ENCODE assay signal across 10 cellular contexts in the genomic region with DNA sequence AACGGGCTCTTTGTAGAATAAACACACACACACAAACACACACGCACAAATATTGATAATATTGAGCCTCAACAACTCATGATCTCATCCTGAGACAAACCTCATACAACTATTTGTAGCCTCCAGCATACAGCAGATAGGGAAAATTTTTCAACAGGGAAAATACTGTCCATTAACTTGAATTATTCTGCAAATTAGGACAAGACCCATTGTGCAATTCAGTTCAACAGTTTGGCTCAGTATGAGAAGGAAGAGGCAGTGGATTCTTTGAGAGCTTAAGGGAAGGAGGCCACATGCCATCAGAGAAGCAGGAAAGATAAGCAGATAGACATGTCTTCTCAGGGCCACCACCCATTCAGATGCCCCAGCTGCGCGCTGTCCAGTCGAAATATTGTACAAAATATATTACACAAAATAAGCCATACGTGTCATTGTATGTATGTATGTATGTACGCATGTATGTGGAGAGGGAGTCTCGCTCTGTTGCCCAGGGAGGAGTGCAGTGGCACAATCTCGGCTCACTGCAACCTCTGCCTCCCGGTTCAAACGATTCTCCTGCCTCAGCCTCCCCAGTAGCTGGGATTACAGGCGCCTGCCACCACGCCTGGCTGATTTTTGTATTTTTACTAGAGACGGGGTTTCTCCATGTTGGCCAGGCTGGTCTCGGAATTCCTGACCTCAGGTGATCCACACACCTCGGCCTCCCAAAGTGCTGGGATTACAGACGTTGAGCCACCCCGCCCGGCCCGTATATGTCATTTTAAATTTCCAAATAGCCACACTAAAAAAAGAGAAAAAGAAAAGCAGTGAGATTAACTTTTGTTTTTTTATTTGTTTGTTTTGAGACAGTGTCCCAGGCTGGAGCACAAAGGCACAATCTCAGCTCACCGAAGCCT. TPM values are rescaled to one million over a fixed set of nuclear protein-coding genes. Genes with fewer than 3 reads are reported as not detected.
DNase-seq lines count a peak whose midpoint lies in the region; ATAC-seq, FAIRE-seq and TF ChIP-seq lines count a peak whose summit lies in the region.
"Had no signal": no experiment of that assay in that cellular context is flagged by ENCODE, and none has a peak within 500 bp of the region (broad histone marks: within the 10 kb centered on the region; RNA-seq: fewer than 3 reads in every experiment).

No MANE protein-coding gene starts in this region.

- peaks cover 50% of the 10 kb centered on the region for H4K20me1 ChIP-seq in HepG2 (ENCODE audit: insufficient read depth, low read length)

- TF ChIP-seq CTCF in HepG2 (CRISPR knock-in tag; IDR thresholded peaks at IDR 0.05) (no peak), tibial nerve (IDR thresholded peaks at IDR 0.05) (no peak)

- peaks cover 83% of the 10 kb centered on the region for H3K4me1 Mint-ChIP-seq in activated naive CD4-positive, alpha-beta T cell treated with anti-CD3 and anti-CD28 coated beads, Interleukin-2, amount 50 U/mL, for 24 hours
- peaks cover 77% of the 10 kb centered on the region for H3K4me1 Mint-ChIP-seq in activated naive CD8-positive, alpha-beta T cell treated with anti-CD3 and anti-CD28 coated beads for 36 hours

- TF ChIP-seq POLR2A in HepG2 (IDR thresholded peaks at IDR 0.05; ENCODE audit: insufficient read depth in 1 of 2, low read depth in 2 of 2, low read length in 2 of 2) (no peak), tibial nerve (IDR thresholded peaks at IDR 0.05) (no peak)

- no TSS peak for BruUV-seq in HepG2 (replicated peaks; lab: Mats Ljungman, UMichigan)

- H2AFZ ChIP-seq in HepG2 (ENCODE audit: low read length) = no peak overlapping the region

- H3K27me3 Mint-ChIP-seq in activated naive CD4-positive, alpha-beta T cell treated with anti-CD3 and anti-CD28 coated beads, Interleukin-2, amount 50 U/mL, for 24 hours = no peaks in the 10 kb centered on the region
- H3K27me3 Mint-ChIP-seq in activated naive CD8-positive, alpha-beta T cell treated with anti-CD3 and anti-CD28 coated beads for 36 hours = no peaks in the 10 kb centered on the region

- no peak for TF ChIP-seq RAD21 in HepG2 (CRISPR knock-in tag; IDR thresholded peaks at IDR 0.05)

- DNase-seq in activated naive CD4-positive, alpha-beta T cell treated with anti-CD3 and anti-CD28 coated beads, Interleukin-2, amount 50 U/mL, for 16 hours = no peak
- no peak for DNase-seq in activated naive CD8-positive, alpha-beta T cell treated with anti-CD3 and anti-CD28 coated beads for 36 hours
- DNase-seq in HepG2 (ENCODE audit: low spot score) = no peak
- peak in 1 of 2 donors; percentile 35 for DNase-seq in tibial nerve (ENCODE audit: low spot score in 2 of 2)
- DNase-seq: NCI-H1092 treated with DMSO at 0.1 percent for 48 hours; stimulated activated CD8-positive, alpha-beta memory T cell treated with anti-CD3 and anti-CD28 coated beads, Interleukin-4, amount 100 ng/mL, for 48 hours had no signal

- in situ Hi-C loops in HepG2 (cut with HindIII; ENCODE audit: extremely low pct_ligation_motif_present, low pct_unique_long_range_greater_than_20kb) = no loop called here

- H3K4me2 ChIP-seq in HepG2 (ENCODE audit: low read depth, low read length) = peak overlapping the region; percentile 94

- H3K27ac Mint-ChIP-seq in activated naive CD4-positive, alpha-beta T cell treated with anti-CD3 and anti-CD28 coated beads, Interleukin-2, amount 50 U/mL, for 24 hours = peak overlapping the region; percentile 93
- peak overlapping the region; percentile 91 for H3K27ac Mint-ChIP-seq in activated naive CD8-positive, alpha-beta T cell treated with anti-CD3 and anti-CD28 coated beads for 36 hours

- H3K27me3 ChIP-seq in HepG2 (ENCODE audit: control insufficient read depth in 1 of 2, insufficient read depth in 2 of 2, low read length in 2 of 2) = no peaks in the 10 kb centered on the region; a peak in 1 of 5 replicates
- no peaks in the 10 kb centered on the region for H3K27me3 ChIP-seq in tibial nerve

- H3K9ac ChIP-seq in HepG2 (ENCODE audit: insufficient read depth, low read depth, low read length) = peak overlapping the region; percentile 94

- H3K27ac ChIP-seq in HepG2 (ENCODE audit: extremely low read length, insufficient read depth, low read length) (peak overlapping the region; percentile 85), tibial nerve (peak overlapping the region; percentile 25 to 100 (median 98))

- CTCF ChIA-PET in HepG2 (lab: Yijun Ruan, JAX; ENCODE audit: low intra/inter-chr PET ratio, low total read pairs) = no interaction called here

- intact Hi-C loops in HepG2 (cut with micrococcal nuclease; ENCODE audit: unreplicated experiment) = loop anchor here (1.0 to 10.0 kb wide), 3 partner anchors 9 to 210 kb away; a partner anchor contains a TSS

- H3K9me3 ChIP-seq in HepG2 (ENCODE audit: low read length) (no peaks in the 10 kb centered on the region), tibial nerve (no peaks in the 10 kb centered on the region)

- peaks cover 88% of the 10 kb centered on the region for H3K79me2 ChIP-seq in HepG2 (ENCODE audit: insufficient read depth, low read length)

- H3K9me3 Mint-ChIP-seq in activated naive CD4-positive, alpha-beta T cell treated with anti-CD3 and anti-CD28 coated beads, Interleukin-2, amount 50 U/mL, for 24 hours = no peaks in the 10 kb centered on the region
- H3K9me3 Mint-ChIP-seq in activated naive CD8-positive, alpha-beta T cell treated with anti-CD3 and anti-CD28 coated beads for 36 hours = no peaks in the 10 kb centered on the region

- peaks cover 11% of the 10 kb centered on the region for H3K36me3 Mint-ChIP-seq in activated naive CD4-positive, alpha-beta T cell treated with anti-CD3 and anti-CD28 coated beads, Interleukin-2, amount 50 U/mL, for 24 hours
- peaks cover 39% of the 10 kb centered on the region for H3K36me3 Mint-ChIP-seq in activated naive CD8-positive, alpha-beta T cell treated with anti-CD3 and anti-CD28 coated beads for 36 hours

- FAIRE-seq in HepG2 (lab: Jason Lieb, UNC) = no peak

- peak overlapping the region; percentile 83 for H3K4me3 Mint-ChIP-seq in activated naive CD4-positive, alpha-beta T cell treated with anti-CD3 and anti-CD28 coated beads, Interleukin-2, amount 50 U/mL, for 24 hours
- peak overlapping the region; percentile 85 for H3K4me3 Mint-ChIP-seq in activated naive CD8-positive, alpha-beta T cell treated with anti-CD3 and anti-CD28 coated beads for 36 hours

- no peak for TF ChIP-seq EP300 in HepG2 (IDR thresholded peaks at IDR 0.05; ENCODE audit: low read depth in 2 of 2, low read length in 2 of 2)
- TF ChIP-seq EP300 in HepG2 (CRISPR knock-in tag; IDR thresholded peaks at IDR 0.05; ENCODE audit: borderline replicate concordance) = no peak
- TF ChIP-seq EP300 in tibial nerve (IDR thresholded peaks at IDR 0.05) = no peak

- ATAC-seq in HepG2 (no peak), HG03571 (IDR thresholded peaks at IDR 0.05; ENCODE audit: unreplicated experiment) (no peak), GM21717 (IDR thresholded peaks at IDR 0.05; ENCODE audit: unreplicated experiment) (no peak), HG03039 (IDR thresholded peaks at IDR 0.05; ENCODE audit: unreplicated experiment) (no peak)

- POLR2A ChIA-PET in HepG2 (lab: Yijun Ruan, JAX) = interaction anchor here (1.7 to 5.9 kb wide), 3 partner anchors 9 to 53 kb away, joined by 7 to 207 read pairs (median 121); a partner anchor contains a TSS

- peaks cover 78% of the 10 kb centered on the region for H3K4me1 ChIP-seq in HepG2 (ENCODE audit: insufficient read depth, low read length)
- peaks cover 3 to 85% (median 44%) of the 10 kb centered on the region in 4 donors for H3K4me1 ChIP-seq in tibial nerve

- 88% methylated on average over 21 of the region's 21 CpGs for WGBS in HepG2 (ENCODE audit: low lambda C conversion rate)
- 77 to 81% methylated on average over 21 of the region's 21 CpGs for WGBS in tibial nerve, 2 donors

- H3K36me3 ChIP-seq in HepG2 (replicated peaks in 1 of 2; ENCODE audit: control insufficient read depth in 1 of 2, insufficient read depth in 2 of 2, low read length in 2 of 2) (peaks cover 0 to 8% of the 10 kb centered on the region in 2 experiments; a peak in 2 of 5 replicates), tibial nerve (peaks cover 0 to 11% (median 0%) of the 10 kb centered on the region in 3 donors)

- H3K4me3 ChIP-seq in HepG2 (replicated peaks in 1 of 3; ENCODE audit: insufficient read depth in 1 of 3, low read depth in 2 of 3, low read length in 3 of 3) = peak overlapping the region; percentile 79 to 100 (median 91)
- H3K4me3 ChIP-seq in tibial nerve = peak overlapping the region in 3 of 4 donors; percentile 88 to 99 (median 91)

RNA-seq across cellular contexts. Expression of a gene that starts 1.8 kb away (rescaled TPM):
- 10 to 100 TPM; 54.1 to 57.9 TPM for total RNA-seq in activated naive CD8-positive, alpha-beta T cell treated with anti-CD3 and anti-CD28 coated beads for 36 hours
- 29.2 and 51.5 TPM in 2 replicates for total RNA-seq in HepG2 (2016; rRNA removed; fragmentation: Illumina TruSeq; extraction: Trizol)
- total RNA-seq in HepG2 (2016; cell fraction: cytosol; rRNA removed; fragmentation: Illumina TruSeq; extraction: Trizol; ENCODE audit: low read depth) = 36.4 and 39.0 TPM in 2 replicates
- total RNA-seq in HepG2 (2016; cell fraction: insoluble cytoplasmic fraction; rRNA removed; fragmentation: Illumina TruSeq; extraction: Trizol) = 27.9 and 45.5 TPM in 2 replicates
- total RNA-seq in HepG2 (2016; cell fraction: membrane; rRNA removed; fragmentation: Illumina TruSeq; extraction: Trizol) = 21.9 and 22.1 TPM in 2 replicates
- 62.9 and 69.9 TPM in 2 replicates for total RNA-seq in HepG2 (2016; cell fraction: nucleus; rRNA removed; fragmentation: Illumina TruSeq; extraction: Trizol)
- 28.4 and 36.8 TPM in 2 replicates for polyA plus RNA-seq in HepG2 (2011; rRNA removed)
- 17.3 and 26.0 TPM in 2 replicates for polyA plus RNA-seq in HepG2 (2011; cell fraction: cytosol; rRNA removed)
- 65.4 and 82.1 TPM in 2 replicates for polyA plus RNA-seq in HepG2 (2011; cell fraction: nucleus; rRNA removed)
- polyA plus RNA-seq in HepG2 (2012) = 38.8 and 45.6 TPM in 2 replicates
- 7.0 and 7.9 TPM in 2 replicates for polyA plus RNA-seq in HepG2 (2016; cell fraction: cytosol; fragmentation: Illumina TruSeq; extraction: Trizol; ENCODE audit: low read depth)
- 53.0 and 59.0 TPM in 2 replicates for polyA plus RNA-seq in HepG2 (2016; cell fraction: insoluble cytoplasmic fraction; fragmentation: Illumina TruSeq; extraction: Trizol; ENCODE audit: low read depth)
- 12.7 and 13.1 TPM in 2 replicates for polyA plus RNA-seq in HepG2 (2016; cell fraction: membrane; fragmentation: Illumina TruSeq; extraction: Trizol; ENCODE audit: low read depth)
- 118 and 123 TPM in 2 replicates for polyA plus RNA-seq in HepG2 (2016; cell fraction: nucleus; fragmentation: Illumina TruSeq; extraction: Trizol; ENCODE audit: insufficient read depth, low read depth)
- polyA minus RNA-seq in HepG2 (2011; rRNA and poly(A)+ RNA removed; ENCODE audit: low replicate concordance) = 15.6 and 21.1 TPM in 2 replicates
- polyA minus RNA-seq in HepG2 (2011; cell fraction: cytosol; rRNA and poly(A)+ RNA removed) = 19.2 and 27.3 TPM in 2 replicates
- 93.7 and 101 TPM in 2 replicates for polyA minus RNA-seq in HepG2 (2011; cell fraction: nucleus; rRNA and poly(A)+ RNA removed)
- total RNA-seq in tibial nerve = 10 to 100 TPM; 59.2 to 86.7 (median 76.2) TPM

RNA-seq across cellular contexts. Expression of a gene that starts 52.6 kb away (rescaled TPM):
- 10 to 100 TPM; 24.5 to 27.3 TPM for total RNA-seq in activated naive CD8-positive, alpha-beta T cell treated with anti-CD3 and anti-CD28 coated beads for 36 hours
- total RNA-seq in HepG2 (2016; rRNA removed; fragmentation: Illumina TruSeq; extraction: Trizol) (46.4 and 74.9 TPM in 2 replicates), tibial nerve (10 to 100 TPM; 45.7 to 67.2 (median 51.4) TPM)
- 35.1 and 37.4 TPM in 2 replicates for total RNA-seq in HepG2 (2016; cell fraction: cytosol; rRNA removed; fragmentation: Illumina TruSeq; extraction: Trizol; ENCODE audit: low read depth)
- total RNA-seq in HepG2 (2016; cell fraction: insoluble cytoplasmic fraction; rRNA removed; fragmentation: Illumina TruSeq; extraction: Trizol) = 41.1 and 74.2 TPM in 2 replicates
- total RNA-seq in HepG2 (2016; cell fraction: membrane; rRNA removed; fragmentation: Illumina TruSeq; extraction: Trizol) = 66.4 and 69.7 TPM in 2 replicates
- total RNA-seq in HepG2 (2016; cell fraction: nucleus; rRNA removed; fragmentation: Illumina TruSeq; extraction: Trizol) = 67.8 and 74.4 TPM in 2 replicates
- 123 and 124 TPM in 2 replicates for polyA plus RNA-seq in HepG2 (2011; rRNA removed)
- 124 and 127 TPM in 2 replicates for polyA plus RNA-seq in HepG2 (2011; cell fraction: cytosol; rRNA removed)
- 90.0 and 92.7 TPM in 2 replicates for polyA plus RNA-seq in HepG2 (2011; cell fraction: nucleus; rRNA removed)
- 52.3 and 58.7 TPM in 2 replicates for polyA plus RNA-seq in HepG2 (2012)
- 27.8 and 29.0 TPM in 2 replicates for polyA plus RNA-seq in HepG2 (2016; cell fraction: cytosol; fragmentation: Illumina TruSeq; extraction: Trizol; ENCODE audit: low read depth)
- 50.3 and 56.6 TPM in 2 replicates for polyA plus RNA-seq in HepG2 (2016; cell fraction: insoluble cytoplasmic fraction; fragmentation: Illumina TruSeq; extraction: Trizol; ENCODE audit: low read depth)
- 51.9 and 62.9 TPM in 2 replicates for polyA plus RNA-seq in HepG2 (2016; cell fraction: membrane; fragmentation: Illumina TruSeq; extraction: Trizol; ENCODE audit: low read depth)
- 110 TPM in 2 replicates for polyA plus RNA-seq in HepG2 (2016; cell fraction: nucleus; fragmentation: Illumina TruSeq; extraction: Trizol; ENCODE audit: insufficient read depth, low read depth)
- 53.2 and 119 TPM in 2 replicates for polyA minus RNA-seq in HepG2 (2011; rRNA and poly(A)+ RNA removed; ENCODE audit: low replicate concordance)
- polyA minus RNA-seq in HepG2 (2011; cell fraction: cytosol; rRNA and poly(A)+ RNA removed) = 62.7 TPM in 2 replicates
- 73.1 and 73.3 TPM in 2 replicates for polyA minus RNA-seq in HepG2 (2011; cell fraction: nucleus; rRNA and poly(A)+ RNA removed)

RNA-seq across cellular contexts. Expression of a gene that starts 56.1 kb away (rescaled TPM):
- total RNA-seq in activated naive CD8-positive, alpha-beta T cell treated with anti-CD3 and anti-CD28 coated beads for 36 hours = 100 to 1,000 TPM; 434 to 441 TPM
- total RNA-seq in HepG2 (2016; rRNA removed; fragmentation: Illumina TruSeq; extraction: Trizol) (343 and 502 TPM in 2 replicates), tibial nerve (100 to 1,000 TPM in 3 of 4 donors, 10 to 100 TPM in 1; 67.3 to 107 (median 103) TPM)
- 118 and 139 TPM in 2 replicates for total RNA-seq in HepG2 (2016; cell fraction: cytosol; rRNA removed; fragmentation: Illumina TruSeq; extraction: Trizol; ENCODE audit: low read depth)
- 337 and 511 TPM in 2 replicates for total RNA-seq in HepG2 (2016; cell fraction: insoluble cytoplasmic fraction; rRNA removed; fragmentation: Illumina TruSeq; extraction: Trizol)
- total RNA-seq in HepG2 (2016; cell fraction: membrane; rRNA removed; fragmentation: Illumina TruSeq; extraction: Trizol) = 248 and 308 TPM in 2 replicates
- total RNA-seq in HepG2 (2016; cell fraction: nucleus; rRNA removed; fragmentation: Illumina TruSeq; extraction: Trizol) = 210 and 225 TPM in 2 replicates
- 125 and 187 TPM in 2 replicates for polyA plus RNA-seq in HepG2 (2011; rRNA removed)
- polyA plus RNA-seq in HepG2 (2011; cell fraction: cytosol; rRNA removed) = 77.4 and 149 TPM in 2 replicates
- 15.5 and 28.9 TPM in 2 replicates for polyA plus RNA-seq in HepG2 (2011; cell fraction: nucleus; rRNA removed)
- 330 and 427 TPM in 2 replicates for polyA plus RNA-seq in HepG2 (2012)
- polyA plus RNA-seq in HepG2 (2016; cell fraction: cytosol; fragmentation: Illumina TruSeq; extraction: Trizol; ENCODE audit: low read depth) = 128 and 147 TPM in 2 replicates
- polyA plus RNA-seq in HepG2 (2016; cell fraction: insoluble cytoplasmic fraction; fragmentation: Illumina TruSeq; extraction: Trizol; ENCODE audit: low read depth) = 679 and 682 TPM in 2 replicates
- polyA plus RNA-seq in HepG2 (2016; cell fraction: membrane; fragmentation: Illumina TruSeq; extraction: Trizol; ENCODE audit: low read depth) = 277 and 347 TPM in 2 replicates
- polyA plus RNA-seq in HepG2 (2016; cell fraction: nucleus; fragmentation: Illumina TruSeq; extraction: Trizol; ENCODE audit: insufficient read depth, low read depth) = 279 and 286 TPM in 2 replicates
- 28.2 and 33.4 TPM in 2 replicates for polyA minus RNA-seq in HepG2 (2011; rRNA and poly(A)+ RNA removed; ENCODE audit: low replicate concordance)
- polyA minus RNA-seq in HepG2 (2011; cell fraction: cytosol; rRNA and poly(A)+ RNA removed) = 201 and 239 TPM in 2 replicates
- polyA minus RNA-seq in HepG2 (2011; cell fraction: nucleus; rRNA and poly(A)+ RNA removed) = 96.4 and 115 TPM in 2 replicates
